Comparison of ENCODE assay signal across 16 cellular contexts in the genomic region with DNA sequence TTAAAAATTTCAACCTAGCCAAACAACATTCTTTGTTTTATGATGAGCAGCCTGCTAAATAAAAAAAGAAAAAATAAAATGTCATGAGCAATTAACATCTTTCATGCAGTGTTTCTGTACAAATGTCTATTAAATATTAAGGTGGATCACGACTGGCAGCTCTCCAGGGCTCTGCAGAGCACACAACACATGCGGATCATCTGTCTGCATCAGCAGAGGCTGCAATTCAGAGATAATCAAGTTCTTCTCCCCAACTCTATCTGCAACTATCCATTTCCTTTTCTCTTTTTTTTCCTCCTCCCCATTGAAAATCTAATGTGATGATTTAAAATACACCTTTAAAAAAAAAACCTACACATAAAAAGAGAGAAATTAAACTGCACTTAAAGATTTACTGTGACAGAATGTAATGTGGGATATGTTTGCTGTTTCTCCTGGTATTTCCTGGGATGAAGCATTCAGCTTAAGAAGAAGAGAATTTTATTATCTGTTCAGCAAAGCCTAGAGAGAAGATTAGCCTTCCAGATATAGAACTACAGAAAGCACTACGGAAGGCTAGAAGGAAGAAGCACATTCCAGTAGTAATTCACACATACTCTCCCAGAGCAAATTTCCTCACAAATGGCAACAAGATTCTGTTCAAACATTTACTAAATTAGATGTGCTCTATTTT.
DNase-seq lines count a peak whose midpoint lies in the region; ATAC-seq and TF ChIP-seq lines count a peak whose summit lies in the region.
"Had no signal": no experiment of that assay in that cellular context is flagged by ENCODE, and none has a peak within 500 bp of the region (broad histone marks: within the 10 kb centered on the region; RNA-seq: fewer than 3 reads in every experiment).

No MANE protein-coding gene starts in this region.

- no peaks in the 10 kb centered on the region for H3K79me2 ChIP-seq in smooth muscle cell (ENCODE audit: low read depth)

- ATAC-seq in GM19467 (IDR thresholded peaks at IDR 0.05; ENCODE audit: unreplicated experiment) (no peak), HG03460 (IDR thresholded peaks at IDR 0.05; ENCODE audit: unreplicated experiment) (no peak)
- ATAC-seq: activated CD4-positive, CD25-positive, alpha-beta regulatory T cell treated with anti-CD3 and anti-CD28 coated beads, Interleukin-2, amount 50 U/mL, for 24 hours; stimulated activated naive CD8-positive, alpha-beta T cell treated with anti-CD3 and anti-CD28 coated beads, Interleukin-15, amount 100 ng/mL, for 72 hours; T-helper 17 cell had no signal

- H4K20me1 ChIP-seq in smooth muscle cell (ENCODE audit: low read depth) = no peaks in the 10 kb centered on the region

- no peaks in the 10 kb centered on the region for H3K36me3 ChIP-seq in smooth muscle cell (ENCODE audit: low read depth)
- H3K36me3 ChIP-seq: HAP-1 had no signal

- peak overlapping the region; percentile 74 for H3K4me2 ChIP-seq in smooth muscle cell
- H3K4me2 ChIP-seq: KMS-11 had no signal

- DNase-seq in NCI-H2171 treated with DMSO at 0.1 percent for 48 hours (lab: John Stamatoyannopoulos, UW) (peak; percentile 31), NCI-H2171 (lab: John Stamatoyannopoulos, UW) (no peak), NCI-H69 (lab: John Stamatoyannopoulos, UW) (peak; percentile 18), erythroblast (lab: John Stamatoyannopoulos, UW) (peak; percentile 32 to 81), smooth muscle cell (lab: John Stamatoyannopoulos, UW; ENCODE audit: unreplicated experiment) (no peak), UCSD-AML1 (lab: John Stamatoyannopoulos, UW; ENCODE audit: unreplicated experiment) (no peak)
- DNase-seq: central memory CD4-positive, alpha-beta T cell; effector CD4-positive, alpha-beta T cell; NCI-H2227 treated with DMSO at 0.1 percent for 48 hours; stimulated activated naive CD8-positive, alpha-beta T cell treated with anti-CD3 and anti-CD28 coated beads, Interleukin-15, amount 100 ng/mL, for 72 hours; T-helper 17 cell had no signal

- H3K9ac ChIP-seq in smooth muscle cell (ENCODE audit: low read depth) = no peak overlapping the region
- H3K9ac ChIP-seq: KMS-11 had no signal

- H3K4me3 ChIP-seq in smooth muscle cell = no peak overlapping the region
- H3K4me3 ChIP-seq: HAP-1 had no signal

- no peak for TF ChIP-seq POLR2A in erythroblast (IDR thresholded peaks at IDR 0.05; ENCODE audit: low read length)

- 17% methylated on average over 3 of the region's 3 CpGs for WGBS in smooth muscle cell (ENCODE audit: low lambda C conversion rate)

- no peaks in the 10 kb centered on the region for H3F3A ChIP-seq in smooth muscle cell (ENCODE audit: low read depth)

- H3K27me3 ChIP-seq in smooth muscle cell (ENCODE audit: low read depth) = no peaks in the 10 kb centered on the region

- H3K9me3 ChIP-seq in smooth muscle cell (replicated peaks; ENCODE audit: low read depth) = no peaks in the 10 kb centered on the region
- H3K9me3 ChIP-seq: HAP-1 had no signal

- peak overlapping the region; percentile 10 for H3K27ac ChIP-seq in smooth muscle cell (ENCODE audit: low read depth)
- H3K27ac ChIP-seq: KMS-11 had no signal

- no peak for TF ChIP-seq CTCF in smooth muscle cell (IDR thresholded peaks at IDR 0.05; ENCODE audit: borderline replicate concordance, insufficient read depth, poor library complexity, severe bottlenecking)

- peak overlapping the region; percentile 73 for H2AFZ ChIP-seq in smooth muscle cell (ENCODE audit: low read depth)

- H3K4me1 ChIP-seq in smooth muscle cell (ENCODE audit: low read depth) = peaks cover 15% of the 10 kb centered on the region
- H3K4me1 ChIP-seq: HAP-1 had no signal

Comparison
In these comparisons a context has a peak if more than half of its experiments do, and no peak if none do; other contexts are left out.
1. DNase-seq: peak in NCI-H2171 treated with DMSO at 0.1 percent for 48 hours (single experiment), NCI-H69 (single experiment) and erythroblast (2 of 2); none in NCI-H2171 (single experiment), smooth muscle cell (single experiment) and UCSD-AML1 (single experiment).